In the genomic region with DNA sequence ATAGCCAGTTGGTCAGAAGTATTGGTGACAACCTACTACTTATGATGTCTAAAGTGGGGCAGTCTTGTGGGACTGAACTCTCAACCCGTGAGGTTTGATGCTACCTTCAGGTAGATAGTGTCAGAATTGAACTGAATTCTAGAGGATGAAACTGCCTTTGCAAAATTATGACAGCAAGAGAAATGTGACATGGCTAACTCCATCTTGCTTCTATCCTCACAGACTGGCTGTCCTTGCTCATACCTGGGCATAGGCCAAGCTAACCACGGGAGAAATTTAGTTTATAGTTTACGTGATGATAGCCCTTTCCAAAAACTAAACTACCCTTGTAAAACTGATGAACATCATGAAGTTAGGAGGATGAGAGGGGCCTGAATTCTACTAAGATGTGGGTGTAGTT, we compare ENCODE assay signal across 40 cellular contexts.
"Had no signal": no experiment of that assay in that cellular context is flagged by ENCODE, and none has a peak within 500 bp of the region (broad histone marks: within the 10 kb centered on the region; RNA-seq: fewer than 3 reads in every experiment).

No MANE protein-coding gene starts in this region.

- H3K27ac Mint-ChIP-seq: activated B cell treated with CpG ODN at 0.5 μM for 24 hours; activated CD4-positive, alpha-beta memory T cell treated with anti-CD3 and anti-CD28 coated beads for 36 hours; activated CD4-positive, alpha-beta T cell treated with anti-CD3 and anti-CD28 coated beads, Interleukin-2, amount 10 ng/mL, durations not matched to agents 24 days and 14 days; activated CD8-positive, alpha-beta T cell treated with anti-CD3 and anti-CD28 coated beads for 36 hours; activated naive CD4-positive, alpha-beta T cell treated with anti-CD3 and anti-CD28 coated beads for 36 hours; activated naive CD4-positive, alpha-beta T cell treated with anti-CD3 and anti-CD28 coated beads, Interleukin-2, amount 50 U/mL, for 72 hours; activated naive CD8-positive, alpha-beta T cell treated with anti-CD3 and anti-CD28 coated beads for 36 hours; activated T-cell treated with anti-CD3 and anti-CD28 coated beads, Interleukin-2, amount 50 U/mL, for 72 hours; activated T-helper 1 cell treated with anti-CD3 and anti-CD28 coated beads, Interleukin-12 subunit alpha, Interleukin-12 subunit beta, Interleukin-2, Interleukin-4 antibody, amounts not matched to agents 30 ng/mL and 10 ng/mL and 1 ng/mL, durations not matched to agents 14 hours and 24 hours and 36 hours; activated T-helper 17 cell treated with anti-CD3 and anti-CD28 coated beads, Interleukin-2, amount 50 U/mL, for 72 hours; T-helper 1 cell treated with Interleukin-12 subunit alpha and Interleukin-12 subunit beta and Interleukin-4 antibody, amounts not matched to agents 30 μg/mL and 1 μg/mL, for 36 hours; T-helper 2 cell treated with Interferon-gamma antibody and Interleukin-4, amounts not matched to agents 5 μg/mL and 100 μg/mL, for 36 hours had no signal

- H3K36me3 ChIP-seq: adrenal gland, brain microvascular endothelial cell, breast epithelium, cardiac muscle cell had no signal

- ATAC-seq: activated CD8-positive, alpha-beta T cell treated with anti-CD3 and anti-CD28 coated beads for 36 hours; activated naive CD4-positive, alpha-beta T cell treated with anti-CD3 and anti-CD28 coated beads, Interleukin-2, amount 50 U/mL, for 72 hours; activated T-cell treated with anti-CD3 and anti-CD28 coated beads, Interleukin-2, amount 50 U/mL, for 4 hours; activated T-cell treated with anti-CD3 and anti-CD28 coated beads, Interleukin-2, amount 50 U/mL, for 72 hours; activated T-helper 17 cell treated with anti-CD3 and anti-CD28 coated beads, Interleukin-2, amount 50 U/mL, for 72 hours; body of pancreas had no signal

- H3K4me1 Mint-ChIP-seq: activated CD4-positive, alpha-beta T cell treated with anti-CD3 and anti-CD28 coated beads, Interleukin-2, amount 10 ng/mL, durations not matched to agents 24 days and 14 days; activated naive CD8-positive, alpha-beta T cell treated with anti-CD3 and anti-CD28 coated beads for 36 hours; activated T-helper 17 cell treated with anti-CD3 and anti-CD28 coated beads, Interleukin-2, amount 50 U/mL, for 72 hours; central memory CD8-positive, alpha-beta T cell had no signal

- FAIRE-seq: astrocyte, TTC549 had no signal

- H3K4me1 ChIP-seq: adrenal gland, body of pancreas, breast epithelium had no signal

- H3K4me3 ChIP-seq: adrenal gland, body of pancreas, breast epithelium, cardiac muscle cell had no signal

- H3K27me3 Mint-ChIP-seq: activated B cell treated with CpG ODN at 0.5 μM for 24 hours; activated CD4-positive, alpha-beta memory T cell treated with anti-CD3 and anti-CD28 coated beads for 36 hours; activated CD4-positive, alpha-beta T cell treated with anti-CD3 and anti-CD28 coated beads, Interleukin-2, amount 10 ng/mL, durations not matched to agents 24 days and 14 days; activated CD8-positive, alpha-beta T cell treated with anti-CD3 and anti-CD28 coated beads for 36 hours; activated naive CD8-positive, alpha-beta T cell treated with anti-CD3 and anti-CD28 coated beads for 36 hours; activated T-helper 17 cell treated with anti-CD3 and anti-CD28 coated beads, Interleukin-2, amount 50 U/mL, for 72 hours; central memory CD8-positive, alpha-beta T cell had no signal

- DNase-seq: activated B cell treated with CpG ODN at 0.5 μM for 24 hours; activated CD4-positive, alpha-beta memory T cell treated with anti-CD3 and anti-CD28 coated beads for 36 hours; activated CD4-positive, alpha-beta T cell treated with anti-CD3 and anti-CD28 coated beads for 4 hours; activated CD4-positive, alpha-beta T cell treated with anti-CD3 and anti-CD28 coated beads, Interleukin-2, amount 10 ng/mL, durations not matched to agents 24 days and 14 days; activated CD4-positive, alpha-beta T cell treated with anti-CD3 and anti-CD28 coated beads, Interleukin-2, amount 50 U/mL, for 1 hour; activated CD4-positive, alpha-beta T cell treated with anti-CD3 and anti-CD28 coated beads, Interleukin-2, amount 50 U/mL, for 4 hours; activated CD4-positive, CD25-positive, alpha-beta regulatory T cell treated with anti-CD3 and anti-CD28 coated beads, Interleukin-2, amount 50 U/mL, for 72 hours; activated CD8-positive, alpha-beta memory T cell treated with anti-CD3 and anti-CD28 coated beads, Interleukin-2, amount 50 U/mL, for 4 hours; activated CD8-positive, alpha-beta T cell treated with anti-CD3 and anti-CD28 coated beads for 36 hours; activated effector memory CD4-positive, alpha-beta T cell treated with anti-CD3 and anti-CD28 coated beads, Interleukin-2, amount 50 U/mL, for 16 hours; activated gamma-delta T cell treated with Interleukin-2 at 50 U/mL for 16 hours; activated naive CD4-positive, alpha-beta T cell; activated naive CD4-positive, alpha-beta T cell treated with anti-CD3 and anti-CD28 coated beads for 36 hours; activated naive CD4-positive, alpha-beta T cell treated with anti-CD3 and anti-CD28 coated beads, Interleukin-2, amount 50 U/mL, for 16 hours; activated naive CD8-positive, alpha-beta T cell treated with anti-CD3 and anti-CD28 coated beads for 36 hours; activated T-cell treated with anti-CD3 and anti-CD28 coated beads for 4 hours; activated T-cell treated with anti-CD3 and anti-CD28 coated beads, Interleukin-2, amount 50 U/mL, for 1 hour; activated T-cell treated with anti-CD3 and anti-CD28 coated beads, Interleukin-2, amount 50 U/mL, for 4 hours; activated T-cell treated with anti-CD3 and anti-CD28 coated beads, Interleukin-2, amount 50 U/mL, for 72 hours; adrenal gland; amniotic stem cell; aorta; body of pancreas; brain microvascular endothelial cell; caudate nucleus; cerebellar nuclear complex; T-helper 1 cell; T-helper 2 cell; T-helper 9 cell had no signal

- H3K9me3 Mint-ChIP-seq: activated B cell treated with CpG ODN at 0.5 μM for 24 hours; activated CD4-positive, alpha-beta T cell treated with anti-CD3 and anti-CD28 coated beads, Interleukin-2, amount 10 ng/mL, durations not matched to agents 24 days and 14 days; activated naive CD4-positive, alpha-beta T cell treated with anti-CD3 and anti-CD28 coated beads, Interleukin-2, amount 50 U/mL, for 72 hours; activated naive CD8-positive, alpha-beta T cell treated with anti-CD3 and anti-CD28 coated beads for 36 hours; activated T-cell treated with anti-CD3 and anti-CD28 coated beads, Interleukin-2, amount 50 U/mL, for 4 hours; activated T-cell treated with anti-CD3 and anti-CD28 coated beads, Interleukin-2, amount 50 U/mL, for 72 hours; activated T-helper 1 cell treated with anti-CD3 and anti-CD28 coated beads, Interleukin-12 subunit alpha, Interleukin-12 subunit beta, Interleukin-2, Interleukin-4 antibody, amounts not matched to agents 30 ng/mL and 10 ng/mL and 1 ng/mL, durations not matched to agents 14 hours and 24 hours and 36 hours; activated T-helper 17 cell treated with anti-CD3 and anti-CD28 coated beads, Interleukin-2, amount 50 U/mL, for 72 hours; central memory CD8-positive, alpha-beta T cell; T-helper 1 cell treated with Interleukin-12 subunit alpha and Interleukin-12 subunit beta and Interleukin-4 antibody, amounts not matched to agents 30 μg/mL and 1 μg/mL, for 36 hours; T-helper 2 cell treated with Interferon-gamma antibody and Interleukin-4, amounts not matched to agents 5 μg/mL and 100 μg/mL, for 36 hours had no signal

- H3K27ac ChIP-seq: adrenal gland, body of pancreas, brain microvascular endothelial cell, breast epithelium, cardiac muscle cell, VCaP had no signal

- H3K27me3 ChIP-seq: adrenal gland, body of pancreas, brain microvascular endothelial cell, breast epithelium, cardiac muscle cell had no signal

- H3K9me3 ChIP-seq: adrenal gland, body of pancreas, breast epithelium had no signal

- H3K36me3 Mint-ChIP-seq: activated CD4-positive, alpha-beta memory T cell treated with anti-CD3 and anti-CD28 coated beads for 36 hours; activated naive CD4-positive, alpha-beta T cell treated with anti-CD3 and anti-CD28 coated beads, Interleukin-2, amount 50 U/mL, for 72 hours; activated naive CD8-positive, alpha-beta T cell treated with anti-CD3 and anti-CD28 coated beads for 36 hours had no signal

- H3K4me3 Mint-ChIP-seq: activated B cell treated with CpG ODN at 0.5 μM for 24 hours; activated CD4-positive, alpha-beta memory T cell treated with anti-CD3 and anti-CD28 coated beads for 36 hours; activated CD4-positive, alpha-beta T cell treated with anti-CD3 and anti-CD28 coated beads, Interleukin-2, amount 10 ng/mL, durations not matched to agents 24 days and 14 days; activated CD8-positive, alpha-beta T cell treated with anti-CD3 and anti-CD28 coated beads for 36 hours; activated naive CD4-positive, alpha-beta T cell treated with anti-CD3 and anti-CD28 coated beads for 36 hours; activated naive CD8-positive, alpha-beta T cell treated with anti-CD3 and anti-CD28 coated beads for 36 hours; activated T-cell treated with anti-CD3 and anti-CD28 coated beads, Interleukin-2, amount 50 U/mL, for 4 hours; activated T-cell treated with anti-CD3 and anti-CD28 coated beads, Interleukin-2, amount 50 U/mL, for 72 hours; activated T-helper 1 cell treated with anti-CD3 and anti-CD28 coated beads, Interleukin-12 subunit alpha, Interleukin-12 subunit beta, Interleukin-2, Interleukin-4 antibody, amounts not matched to agents 30 ng/mL and 10 ng/mL and 1 ng/mL, durations not matched to agents 14 hours and 24 hours and 36 hours; activated T-helper 17 cell treated with anti-CD3 and anti-CD28 coated beads, Interleukin-2, amount 50 U/mL, for 72 hours; central memory CD8-positive, alpha-beta T cell; T-helper 1 cell treated with Interleukin-12 subunit alpha and Interleukin-12 subunit beta and Interleukin-4 antibody, amounts not matched to agents 30 μg/mL and 1 μg/mL, for 36 hours; T-helper 2 cell treated with Interferon-gamma antibody and Interleukin-4, amounts not matched to agents 5 μg/mL and 100 μg/mL, for 36 hours had no signal
